ENCODE assay signal across 8 cellular contexts in the genomic region with DNA sequence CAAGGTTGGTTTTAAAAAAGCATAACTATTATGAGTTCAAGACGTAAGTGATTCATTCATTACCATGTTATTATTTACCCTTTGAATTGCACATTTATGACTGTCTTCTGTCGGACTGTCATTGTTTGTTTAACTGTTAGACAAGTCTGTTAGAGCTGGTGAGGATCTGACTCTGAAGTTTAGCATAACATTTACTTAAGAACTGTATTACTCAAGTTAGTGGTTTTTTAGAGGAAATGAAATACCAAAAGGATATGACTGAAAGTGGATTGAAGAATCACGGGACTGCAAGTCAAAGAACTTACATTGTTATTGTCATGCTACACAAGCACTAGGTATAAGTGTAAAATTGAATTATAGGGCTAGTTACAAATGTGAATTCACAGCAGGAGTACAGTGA. TPM values are rescaled to one million over a fixed set of nuclear protein-coding genes. Genes with fewer than 3 reads are reported as not detected.
DNase-seq lines count a peak whose midpoint lies in the region; ATAC-seq and TF ChIP-seq lines count a peak whose summit lies in the region.

No MANE protein-coding gene starts in this region.

- POLR2A ChIA-PET in WTC11 (lab: Charles Lee) = no interaction called here

- peak overlapping the region; percentile 96 for H3K4me3 ChIP-seq in CD4-positive, CD25-positive, alpha-beta regulatory T cell (ENCODE audit: low read depth, low read length)
- H3K4me3 ChIP-seq in HL-60 (replicated peaks; ENCODE audit: insufficient read depth, low read length) (peak overlapping the region; percentile 76), WERI-Rb-1 (ENCODE audit: low read depth, low read length) (no peak overlapping the region)

- H3K9me3 ChIP-seq in CD4-positive, CD25-positive, alpha-beta regulatory T cell (ENCODE audit: control insufficient read depth in 2 of 2, low read length in 2 of 2) = no peaks in the 10 kb centered on the region
- H3K9me3 ChIP-seq in WERI-Rb-1 (ENCODE audit: severe bottlenecking) = no peaks in the 10 kb centered on the region

- H3K36me3 Mint-ChIP-seq in CD4-positive, CD25-positive, alpha-beta regulatory T cell = peaks cover 4% of the 10 kb centered on the region
- H3K36me3 Mint-ChIP-seq in natural killer cell treated with Interleukin-12 subunit alpha and Interleukin-12 subunit beta and Interleukin-15 and Interleukin-18, amount 100 ng/mL, for 72 hours = peaks cover 4% of the 10 kb centered on the region
- H3K36me3 Mint-ChIP-seq in WTC11 = no peaks in the 10 kb centered on the region

- ATAC-seq in CD4-positive, CD25-positive, alpha-beta regulatory T cell (ENCODE audit: low read depth in 2 of 2) = peak; percentile 55 to 57
- ATAC-seq in GM21381 (IDR thresholded peaks at IDR 0.05; ENCODE audit: unreplicated experiment) (peak; percentile 39), WTC11 (no peak)
- ATAC-seq in natural killer cell treated with Interleukin-12 subunit alpha and Interleukin-12 subunit beta and Interleukin-15 and Interleukin-18, amount 100 ng/mL, for 72 hours = peak; percentile 63 to 64

- H3K27me3 ChIP-seq in CD4-positive, CD25-positive, alpha-beta regulatory T cell (ENCODE audit: control insufficient read depth, insufficient read depth, low read length) = no peaks in the 10 kb centered on the region
- H3K27me3 ChIP-seq in HL-60 (ENCODE audit: insufficient read depth, poor library complexity, severe bottlenecking) (no peaks in the 10 kb centered on the region), WERI-Rb-1 (ENCODE audit: insufficient read depth, low read depth, severe bottlenecking) (no peaks in the 10 kb centered on the region)

- H3K4me3 Mint-ChIP-seq in CD4-positive, CD25-positive, alpha-beta regulatory T cell = peak overlapping the region; percentile 74 to 100 (median 88)
- peak overlapping the region; percentile 91 for H3K4me3 Mint-ChIP-seq in natural killer cell treated with Interleukin-12 subunit alpha and Interleukin-12 subunit beta and Interleukin-15 and Interleukin-18, amount 100 ng/mL, for 72 hours
- no peak overlapping the region for H3K4me3 Mint-ChIP-seq in WTC11

- CTCF ChIA-PET in WTC11 (lab: Charles Lee) = no interaction called here

- peak overlapping the region; percentile 84 to 98 (median 98) for H3K27ac Mint-ChIP-seq in CD4-positive, CD25-positive, alpha-beta regulatory T cell
- peak overlapping the region; percentile 90 to 92 for H3K27ac Mint-ChIP-seq in natural killer cell treated with Interleukin-12 subunit alpha and Interleukin-12 subunit beta and Interleukin-15 and Interleukin-18, amount 100 ng/mL, for 72 hours
- no peak overlapping the region for H3K27ac Mint-ChIP-seq in WTC11

- H3K27me3 Mint-ChIP-seq in CD4-positive, CD25-positive, alpha-beta regulatory T cell = no peaks in the 10 kb centered on the region
- H3K27me3 Mint-ChIP-seq in natural killer cell treated with Interleukin-12 subunit alpha and Interleukin-12 subunit beta and Interleukin-15 and Interleukin-18, amount 100 ng/mL, for 72 hours = no peaks in the 10 kb centered on the region
- H3K27me3 Mint-ChIP-seq in WTC11 (ENCODE audit: low read depth) = peaks cover 31% of the 10 kb centered on the region

- TF ChIP-seq CTCF in HL-60 (IDR thresholded peaks at IDR 0.05; ENCODE audit: insufficient read depth, low read length) = no peak
- TF ChIP-seq CTCF in WTC11 (IDR thresholded peaks at IDR 0.05) = no peak
- TF ChIP-seq CTCF in WERI-Rb-1 (IDR thresholded peaks at IDR 0.05; ENCODE audit: low read depth, low read length) = no peak

- H3K27ac ChIP-seq in CD4-positive, CD25-positive, alpha-beta regulatory T cell (ENCODE audit: insufficient read depth, low read length, poor library complexity, severe bottlenecking) = peak overlapping the region; percentile 93
- peak overlapping the region; percentile 75 for H3K27ac ChIP-seq in HL-60 (replicated peaks)
- no peak overlapping the region for H3K27ac ChIP-seq in WERI-Rb-1

- peaks cover 0 to 1% (median 0%) of the 10 kb centered on the region in 7 donors for H3K9me3 Mint-ChIP-seq in CD4-positive, CD25-positive, alpha-beta regulatory T cell
- H3K9me3 Mint-ChIP-seq in natural killer cell treated with Interleukin-12 subunit alpha and Interleukin-12 subunit beta and Interleukin-15 and Interleukin-18, amount 100 ng/mL, for 72 hours = no peaks in the 10 kb centered on the region
- H3K9me3 Mint-ChIP-seq in WTC11 = no peaks in the 10 kb centered on the region

- DNase-seq in CD4-positive, CD25-positive, alpha-beta regulatory T cell = peak in 2 of 3 donors; percentile 73 to 91
- peak in 1 of 2 experiments; percentile 48 for DNase-seq in HL-60 (ENCODE audit: low read depth in 1 of 2, low spot score in 1 of 2)
- DNase-seq in amniotic stem cell (lab: John Stamatoyannopoulos, UW) = peak; percentile 50
- no peak for DNase-seq in natural killer cell treated with Interleukin-12 subunit alpha and Interleukin-12 subunit beta and Interleukin-15 and Interleukin-18, amount 100 ng/mL, for 72 hours (ENCODE audit: low spot score)
- no peak for DNase-seq in WTC11 (ENCODE audit: low spot score)
- no peak for DNase-seq in NCI-H1694 treated with DMSO at 0.1 percent for 48 hours (lab: John Stamatoyannopoulos, UW)
- DNase-seq in WERI-Rb-1 = no peak

- H3K4me1 Mint-ChIP-seq in CD4-positive, CD25-positive, alpha-beta regulatory T cell = peaks cover 40 to 80% (median 63%) of the 10 kb centered on the region in 4 donors
- peaks cover 51 to 64% of the 10 kb centered on the region in 2 donors for H3K4me1 Mint-ChIP-seq in natural killer cell treated with Interleukin-12 subunit alpha and Interleukin-12 subunit beta and Interleukin-15 and Interleukin-18, amount 100 ng/mL, for 72 hours (ENCODE audit: low read depth in 2 of 2)
- peaks cover 25% of the 10 kb centered on the region for H3K4me1 Mint-ChIP-seq in WTC11

- H3K4me1 ChIP-seq in CD4-positive, CD25-positive, alpha-beta regulatory T cell (ENCODE audit: control insufficient read depth, insufficient read depth, low read length, poor library complexity, severe bottlenecking) = peaks cover 73% of the 10 kb centered on the region

- no peaks in the 10 kb centered on the region for H3K36me3 ChIP-seq in CD4-positive, CD25-positive, alpha-beta regulatory T cell (ENCODE audit: control insufficient read depth, insufficient read depth, low read length)
- H3K36me3 ChIP-seq in WERI-Rb-1 = no peaks in the 10 kb centered on the region; the same call in 1 of the 2 replicates

TF ChIP-seq in WTC11, 78 proteins besides CTCF, POLR2A, EP300 and RAD21:
- no peak for TF ChIP-seq RELA (CRISPR knock-in tag; IDR thresholded peaks at IDR 0.05; ENCODE audit: borderline replicate concordance)
- no peak for TF ChIP-seq CREM (CRISPR knock-in tag; IDR thresholded peaks at IDR 0.05)
- no peak for TF ChIP-seq NR3C1 (CRISPR knock-in tag; conservative IDR thresholded peaks at IDR 0.05; ENCODE audit: low read depth)
- no peak for TF ChIP-seq SP1 (CRISPR knock-in tag; conservative IDR thresholded peaks at IDR 0.05)
- TF ChIP-seq ZNF263 (CRISPR knock-in tag; IDR thresholded peaks at IDR 0.05; ENCODE audit: low read depth) = no peak

RNA-seq across cellular contexts. Expression of gene CSGALNACT2, which starts 2.2 kb away (rescaled TPM):
- 69.4 TPM for total RNA-seq in CD4-positive, CD25-positive, alpha-beta regulatory T cell
- polyA plus RNA-seq in CD4-positive, CD25-positive, alpha-beta regulatory T cell = 10 to 100 TPM; 17.2 to 26.3 (median 22.8) TPM
- 10 to 100 TPM; 31.4 to 41.3 TPM for total RNA-seq in natural killer cell treated with Interleukin-12 subunit alpha and Interleukin-12 subunit beta and Interleukin-15 and Interleukin-18, amount 100 ng/mL, for 72 hours
- total RNA-seq in WTC11 (2021) = 5.1 to 5.7 TPM (median 5.2 TPM) in 3 replicates

Comparison
In these comparisons a context has a peak if more than half of its experiments do, and no peak if none do; other contexts are left out.
1. DNase-seq: peak in CD4-positive, CD25-positive, alpha-beta regulatory T cell (2 of 3) and amniotic stem cell (single experiment); none in natural killer cell treated with Interleukin-12 subunit alpha and Interleukin-12 subunit beta and Interleukin-15 and Interleukin-18, amount 100 ng/mL, for 72 hours (single experiment), WTC11 (single experiment), NCI-H1694 treated with DMSO at 0.1 percent for 48 hours (single experiment) and WERI-Rb-1 (single experiment).